ENCODE assay signal across 16 cellular contexts in genomic region chr13:28621439-28621838, GRCh38. TPM values are rescaled to one million over a fixed set of nuclear protein-coding genes. Genes with fewer than 3 reads are reported as not detected.
DNase-seq lines count a peak whose midpoint lies in the region; ATAC-seq, FAIRE-seq and TF ChIP-seq lines count a peak whose summit lies in the region.
"Had no signal": no experiment of that assay in that cellular context is flagged by ENCODE, and none has a peak within 500 bp of the region (broad histone marks: within the 10 kb centered on the region; RNA-seq: fewer than 3 reads in every experiment).

No MANE protein-coding gene starts in this region.

- H3K36me3 ChIP-seq in HepG2 (replicated peaks in 1 of 2; ENCODE audit: control insufficient read depth in 1 of 2, insufficient read depth in 2 of 2, low read length in 2 of 2): no peaks in the 10 kb centered on the region
- H3K36me3 ChIP-seq in uterus: no peaks in the 10 kb centered on the region

- TF ChIP-seq POLR2A in HepG2 (IDR thresholded peaks at IDR 0.05; ENCODE audit: insufficient read depth in 1 of 2, low read depth in 2 of 2, low read length in 2 of 2): no peak
- no peak for TF ChIP-seq POLR2A in uterus (IDR thresholded peaks at IDR 0.05)

- H3K27me3 Mint-ChIP-seq in CD14-positive monocyte (ENCODE audit: low read depth in 3 of 3): no peaks in the 10 kb centered on the region

- peaks cover 69% of the 10 kb centered on the region for H3K4me1 Mint-ChIP-seq in CD14-positive monocyte

- H3K4me2 ChIP-seq in HepG2 (ENCODE audit: low read depth, low read length): no peak overlapping the region
- H3K4me2 ChIP-seq: GM23338 had no signal

- in situ Hi-C loops in HepG2 (cut with HindIII; ENCODE audit: extremely low pct_ligation_motif_present, low pct_unique_long_range_greater_than_20kb): no loop called here

- ATAC-seq in HepG2 (no peak), HG03571 (IDR thresholded peaks at IDR 0.05; ENCODE audit: unreplicated experiment) (no peak)
- ATAC-seq: GM23338, PC-3, SK-N-SH treated with all-trans-retinoic acid at 6 μM for 48 hours had no signal

- DNase-seq in CD14-positive monocyte (ENCODE audit: low spot score): no peak
- DNase-seq in MV-4-11 (lab: John Stamatoyannopoulos, UW): peak; percentile 91
- DNase-seq in SKM-1 treated with dmso at 0.1 percent for 144 hours (lab: John Stamatoyannopoulos, UW; ENCODE audit: unreplicated experiment): peak; percentile 59
- no peak for DNase-seq in HepG2 (ENCODE audit: low spot score)
- DNase-seq in uterus: no peak
- DNase-seq in HEK293T (ENCODE audit: extremely low spot score): no peak
- DNase-seq in activated naive CD4-positive, alpha-beta T cell (lab: John Stamatoyannopoulos, UW): no peak
- DNase-seq: GF-D8, KG1, NCI-H1930, NCI-H2171 treated with DMSO at 0.1 percent for 48 hours, PC-3 had no signal

- TF ChIP-seq EP300 in HepG2 (IDR thresholded peaks at IDR 0.05; ENCODE audit: low read depth in 2 of 2, low read length in 2 of 2) (no peak), HepG2 (CRISPR knock-in tag; IDR thresholded peaks at IDR 0.05; ENCODE audit: borderline replicate concordance) (no peak)

- no peaks in the 10 kb centered on the region for H3K4me1 ChIP-seq in HepG2 (ENCODE audit: insufficient read depth, low read length)
- H3K4me1 ChIP-seq in uterus: no peaks in the 10 kb centered on the region

- H3K27ac Mint-ChIP-seq in CD14-positive monocyte: peak overlapping the region; percentile 54 to 85 (median 75)
- H3K27ac Mint-ChIP-seq: B cell, GM23338 had no signal

- intact Hi-C loops in CD14-positive monocyte (cut with micrococcal nuclease) (loop anchor here in 1 of 2 donors (5.0 kb wide), 1 partner anchor 144 kb away; no protein-coding TSS in a partner anchor), HepG2 (cut with micrococcal nuclease; ENCODE audit: unreplicated experiment) (no loop called here), uterus (cut with DNase I; ENCODE audit: low total_unique reads) (no loop called here)

- no peaks in the 10 kb centered on the region for H3K79me2 ChIP-seq in HepG2 (ENCODE audit: insufficient read depth, low read length)

- no peak for FAIRE-seq in HepG2 (lab: Jason Lieb, UNC)

- no peaks in the 10 kb centered on the region; a peak in 3 of 5 replicates for H3K27me3 ChIP-seq in HepG2 (ENCODE audit: control insufficient read depth in 1 of 2, insufficient read depth in 2 of 2, low read length in 2 of 2)
- H3K27me3 ChIP-seq in uterus: no peaks in the 10 kb centered on the region

- H3K9me3 ChIP-seq in HepG2 (ENCODE audit: low read length): no peaks in the 10 kb centered on the region
- no peaks in the 10 kb centered on the region for H3K9me3 ChIP-seq in uterus

- no peak overlapping the region for H3K4me3 Mint-ChIP-seq in CD14-positive monocyte
- H3K4me3 Mint-ChIP-seq: B cell, GM23338 had no signal

- no peak overlapping the region for H3K9ac ChIP-seq in HepG2 (ENCODE audit: insufficient read depth, low read depth, low read length)

- H2AFZ ChIP-seq in HepG2 (ENCODE audit: low read length): no peak overlapping the region
- H2AFZ ChIP-seq: GM23338 had no signal

- POLR2A ChIA-PET in HepG2 (lab: Yijun Ruan, JAX) (no interaction called here), HEK293T (lab: Yijun Ruan, JAX) (no interaction called here)

- H3K36me3 Mint-ChIP-seq in CD14-positive monocyte: no peaks in the 10 kb centered on the region

- CTCF ChIA-PET in HepG2 (lab: Yijun Ruan, JAX; ENCODE audit: low intra/inter-chr PET ratio, low total read pairs): no interaction called here
- CTCF ChIA-PET in HEK293T (lab: Yijun Ruan, JAX): no interaction called here

- BruUV-seq in HepG2 (replicated peaks; lab: Mats Ljungman, UMichigan): no TSS peak

- TF ChIP-seq CTCF in CD14-positive monocyte (IDR thresholded peaks at IDR 0.05) (no peak), HepG2 (CRISPR knock-in tag; IDR thresholded peaks at IDR 0.05) (no peak), uterus (IDR thresholded peaks at IDR 0.05) (no peak)

- H3K9me3 Mint-ChIP-seq in CD14-positive monocyte: no peaks in the 10 kb centered on the region
- H3K9me3 Mint-ChIP-seq: GM23338 had no signal

- no peak for TF ChIP-seq RAD21 in HepG2 (CRISPR knock-in tag; IDR thresholded peaks at IDR 0.05)

- no peaks in the 10 kb centered on the region for H4K20me1 ChIP-seq in HepG2 (ENCODE audit: insufficient read depth, low read length)

- H3K27ac ChIP-seq in HepG2 (ENCODE audit: extremely low read length, insufficient read depth, low read length): no peak overlapping the region
- no peak overlapping the region for H3K27ac ChIP-seq in uterus

- H3K4me3 ChIP-seq in HepG2 (replicated peaks in 1 of 3; ENCODE audit: insufficient read depth in 1 of 3, low read depth in 2 of 3, low read length in 3 of 3): no peak overlapping the region
- H3K4me3 ChIP-seq in uterus: no peak overlapping the region
- H3K4me3 ChIP-seq: GM23338 had no signal

- WGBS in HepG2 (ENCODE audit: low lambda C conversion rate): 34% methylated on average over 5 of the region's 5 CpGs

TF ChIP-seq in HepG2, 621 proteins besides CTCF, POLR2A, EP300 and RAD21:
- TF ChIP-seq CEBPB (IDR thresholded peaks at IDR 0.05; ENCODE audit: borderline replicate concordance, low read depth, low read length): peak; percentile 68
- no peak for TF ChIP-seq ZNF512B (CRISPR knock-in tag; IDR thresholded peaks at IDR 0.05; ENCODE audit: borderline replicate concordance)

TF ChIP-seq in HEK293T, 16 proteins besides CTCF, POLR2A, EP300 and RAD21:
- TF ChIP-seq ZNF384 (IDR thresholded peaks at IDR 0.05) (no peak), CTBP1 (IDR thresholded peaks at IDR 0.05; ENCODE audit: borderline replicate concordance) (no peak), PKNOX1 (IDR thresholded peaks at IDR 0.05) (no peak), NFRKB (IDR thresholded peaks at IDR 0.05) (no peak), BHLHE40 (IDR thresholded peaks at IDR 0.05; ENCODE audit: borderline replicate concordance) (no peak), SUZ12 (IDR thresholded peaks at IDR 0.05) (no peak), ARNT (IDR thresholded peaks at IDR 0.05) (no peak), LEF1 (IDR thresholded peaks at IDR 0.05; ENCODE audit: borderline replicate concordance) (no peak), ELF4 (IDR thresholded peaks at IDR 0.05) (no peak), FOXK2 (IDR thresholded peaks at IDR 0.05) (no peak), L3MBTL2 (conservative IDR thresholded peaks at IDR 0.05) (no peak), HDGF (IDR thresholded peaks at IDR 0.05; ENCODE audit: borderline replicate concordance) (no peak), FOXA1 (IDR thresholded peaks at IDR 0.05) (no peak), TARDBP (IDR thresholded peaks at IDR 0.05) (no peak), FOXM1 (IDR thresholded peaks at IDR 0.05; ENCODE audit: borderline replicate concordance) (no peak), SP1 (IDR thresholded peaks at IDR 0.05) (no peak)

RNA-seq across cellular contexts. Expression of gene POMP, which starts 37.5 kb away (rescaled TPM):
- 100 to 1,000 TPM; 145 to 153 TPM for polyA plus RNA-seq in CD14-positive monocyte
- total RNA-seq in HepG2 (2016; rRNA removed; fragmentation: Illumina TruSeq; extraction: Trizol): 118 and 183 TPM in 2 replicates
- 37.3 and 37.5 TPM in 2 replicates for total RNA-seq in HepG2 (2016; cell fraction: cytosol; rRNA removed; fragmentation: Illumina TruSeq; extraction: Trizol; ENCODE audit: low read depth)
- 124 and 193 TPM in 2 replicates for total RNA-seq in HepG2 (2016; cell fraction: insoluble cytoplasmic fraction; rRNA removed; fragmentation: Illumina TruSeq; extraction: Trizol)
- total RNA-seq in HepG2 (2016; cell fraction: membrane; rRNA removed; fragmentation: Illumina TruSeq; extraction: Trizol): 33.5 and 35.4 TPM in 2 replicates
- total RNA-seq in HepG2 (2016; cell fraction: nucleus; rRNA removed; fragmentation: Illumina TruSeq; extraction: Trizol): 39.2 and 40.4 TPM in 2 replicates
- polyA plus RNA-seq in HepG2 (2011; rRNA removed): 23.2 and 30.6 TPM in 2 replicates
- polyA plus RNA-seq in HepG2 (2011; cell fraction: cytosol; rRNA removed): 12.7 and 21.8 TPM in 2 replicates
- 3.1 and 5.2 TPM in 2 replicates for polyA plus RNA-seq in HepG2 (2011; cell fraction: nucleus; rRNA removed)
- polyA plus RNA-seq in HepG2 (2012): 60.1 and 106 TPM in 2 replicates
- polyA plus RNA-seq in HepG2 (2016; cell fraction: cytosol; fragmentation: Illumina TruSeq; extraction: Trizol; ENCODE audit: low read depth): 38.0 and 44.3 TPM in 2 replicates
- 162 and 180 TPM in 2 replicates for polyA plus RNA-seq in HepG2 (2016; cell fraction: insoluble cytoplasmic fraction; fragmentation: Illumina TruSeq; extraction: Trizol; ENCODE audit: low read depth)
- polyA plus RNA-seq in HepG2 (2016; cell fraction: membrane; fragmentation: Illumina TruSeq; extraction: Trizol; ENCODE audit: low read depth): 27.8 and 29.2 TPM in 2 replicates
- polyA plus RNA-seq in HepG2 (2016; cell fraction: nucleus; fragmentation: Illumina TruSeq; extraction: Trizol; ENCODE audit: insufficient read depth, low read depth): 59.8 and 63.8 TPM in 2 replicates
- 5.4 and 11.2 TPM in 2 replicates for polyA minus RNA-seq in HepG2 (2011; rRNA and poly(A)+ RNA removed; ENCODE audit: low replicate concordance)
- 16.4 and 16.7 TPM in 2 replicates for polyA minus RNA-seq in HepG2 (2011; cell fraction: cytosol; rRNA and poly(A)+ RNA removed)
- polyA minus RNA-seq in HepG2 (2011; cell fraction: nucleus; rRNA and poly(A)+ RNA removed): 10.9 and 11.3 TPM in 2 replicates
- 10 to 100 TPM in 3 of 4 donors, 1 to 10 TPM in 1; 3.8 to 39.5 (median 23.7) TPM for total RNA-seq in uterus

Comparison
In these comparisons a context has a peak if more than half of its experiments do, and no peak if none do; other contexts are left out.
1. DNase-seq: peak in MV-4-11 (single experiment) and SKM-1 treated with dmso at 0.1 percent for 144 hours (single experiment); none in CD14-positive monocyte (single experiment), HepG2 (single experiment), uterus (0 of 2), HEK293T (single experiment) and activated naive CD4-positive, alpha-beta T cell (0 of 4).